In the genomic region with DNA sequence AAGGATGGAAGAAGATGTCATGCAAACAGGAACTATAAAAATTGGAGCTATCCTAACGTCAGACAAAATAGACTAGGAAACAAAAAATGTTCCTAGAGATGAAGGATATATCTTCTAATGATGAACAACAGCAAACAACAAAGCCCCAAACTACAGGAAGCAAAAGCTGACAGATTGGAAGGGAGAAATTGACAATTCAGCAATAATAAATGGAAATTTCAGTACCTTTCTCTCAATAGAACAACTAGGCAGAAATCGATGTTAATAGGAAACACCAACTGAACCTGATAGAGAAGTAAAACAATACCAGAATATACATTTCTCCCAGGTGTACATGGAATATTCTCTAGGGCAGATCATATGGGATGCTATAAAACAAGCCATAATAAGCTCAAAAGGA, we compare ENCODE assay signal across 25 cellular contexts. TPM values are rescaled to one million over a fixed set of nuclear protein-coding genes. Genes with fewer than 3 reads are reported as not detected.
"Had no signal": no experiment of that assay in that cellular context is flagged by ENCODE, and none has a peak within 500 bp of the region (broad histone marks: within the 10 kb centered on the region; RNA-seq: fewer than 3 reads in every experiment).

No MANE protein-coding gene starts in this region.

- DNase-seq: Karpas-422, KG1, MG63, NCI-H1092, NCI-H1105 treated with DMSO at 0.1 percent for 48 hours, NCI-H1417 treated with DMSO at 0.1 percent for 48 hours, NCI-H146, NCI-H1694 treated with DMSO at 0.1 percent for 48 hours, NCI-H1930, NCI-H2081, NCI-H2107, NCI-H2227 treated with DMSO at 0.1 percent for 48 hours, NCI-H524, NCI-H69, NCI-H774, Peyer's patch, SHP77 treated with DMSO at 0.1 percent for 48 hours, SJCRH30, T-helper 1 cell had no signal

- FAIRE-seq: HTR-8/SVneo had no signal

- H3K4me3 ChIP-seq: MG63, Peyer's patch, SJCRH30 had no signal

- H3K27ac ChIP-seq: HL-60, Peyer's patch, SJCRH30 had no signal

- H3K27me3 ChIP-seq: Peyer's patch, SJCRH30 had no signal

- H3K9me3 ChIP-seq: MG63, Peyer's patch had no signal

- H3K36me3 ChIP-seq: MG63, Peyer's patch, SJCRH30 had no signal

- H3K4me1 ChIP-seq: Peyer's patch, SJCRH30 had no signal

- ATAC-seq: Right ventricle myocardium inferior, SK-N-SH treated with all-trans-retinoic acid at 6 μM for 48 hours had no signal

RNA-seq across cellular contexts. Expression of gene SCGB3A1, which starts 7.6 kb away (rescaled TPM):
- total RNA-seq: NCI-H460, Peyer's patch, Right ventricle myocardium inferior, RPMI7951, SJCRH30 had no signal
